Comparison of ENCODE assay signal across 8 cellular contexts in the genomic region with DNA sequence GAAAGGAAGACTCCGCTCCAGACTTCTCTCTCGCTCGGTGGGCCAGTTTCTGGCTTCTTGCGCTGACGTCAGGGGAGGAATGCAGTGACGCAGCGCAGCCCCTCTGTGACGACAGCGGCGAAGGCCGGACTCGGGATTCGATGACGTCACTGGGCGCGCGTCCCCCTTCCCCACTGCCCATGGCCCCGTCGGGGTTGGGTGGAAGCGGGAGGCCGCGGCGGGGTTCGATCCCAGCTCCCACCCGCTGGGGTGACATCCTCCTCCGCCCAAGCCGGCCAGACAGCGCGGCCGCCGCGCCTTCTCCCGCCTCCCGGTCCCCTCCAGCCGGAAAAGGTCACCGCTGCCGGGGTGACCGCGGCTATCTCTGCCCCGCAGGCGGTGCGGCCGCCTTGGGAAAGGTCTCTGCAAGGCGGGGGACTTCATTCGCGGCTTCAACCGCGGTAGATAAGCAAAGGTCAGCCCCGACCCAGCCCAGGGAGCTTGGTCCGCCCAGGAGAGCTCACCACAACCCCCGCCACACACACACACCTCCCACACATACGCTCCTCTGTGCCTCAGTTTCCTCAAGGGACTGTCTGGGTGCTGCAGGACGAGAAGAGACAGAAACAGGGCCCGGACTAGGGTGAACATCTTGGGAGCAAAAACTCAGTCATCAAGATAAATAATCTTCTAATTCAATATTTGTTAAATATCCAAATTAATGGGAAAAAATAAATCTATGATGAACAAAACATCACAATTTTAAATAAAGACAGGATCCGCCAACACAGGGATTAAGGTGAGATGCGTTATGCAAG. TPM values are rescaled to one million over a fixed set of nuclear protein-coding genes. Genes with fewer than 3 reads are reported as not detected.
A peak's percentile ranks its signal among the peaks of the same experiment; 100 is the strongest.
DNase-seq lines count a peak whose midpoint lies in the region; ATAC-seq and TF ChIP-seq lines count a peak whose summit lies in the region.

No MANE protein-coding gene starts in this region.

- H3K36me3 ChIP-seq in IMR-90 (ENCODE audit: control insufficient read depth, insufficient read depth, low read length) (no peaks in the 10 kb centered on the region), spleen (no peaks in the 10 kb centered on the region)

- WGBS in IMR-90 (ENCODE audit: extremely low coverage in 2 of 2, insufficient read length in 1 of 2), 2 experiments = 0% methylated on average over 4 of the region's 56 CpGs; no CpG with 5 or more reads in 1 of the 2 experiments
- WGBS in spleen, 5 donors = 4 to 10% (median 5%) methylated on average over 25 to 56 of the region's 56 CpGs

- H4K91ac ChIP-seq in IMR-90 (ENCODE audit: insufficient read depth, low read depth, low read length) = peak overlapping the region; percentile 78

- intact Hi-C loops in IMR-90 (cut with micrococcal nuclease) = no loop called here
- intact Hi-C loops in spleen (cut with DNase I; ENCODE audit: low total_unique reads) = no loop called here

- DNase-seq in NCI-H2107 (lab: John Stamatoyannopoulos, UW) (peak; percentile 89), NCI-H2107 treated with DMSO at 0.1 percent for 48 hours (lab: John Stamatoyannopoulos, UW; ENCODE audit: unreplicated experiment) (no peak), IMR-90 (no peak), spleen (peak; percentile 96), HPDE6-E6E7 (ENCODE audit: extremely low spot score) (no peak)
- DNase-seq in activated naive CD8-positive, alpha-beta T cell treated with anti-CD3 and anti-CD28 coated beads, Interleukin-2, amount 50 U/mL, for 24 hours = peak; percentile 86

- H3K4ac ChIP-seq in IMR-90 (ENCODE audit: low read depth, low read length) = peak overlapping the region; percentile 90

- POLR2A ChIA-PET in IMR-90 (lab: Charles Lee; ENCODE audit: unreplicated experiment) = interaction anchor here (0.7 kb wide), 1 partner anchor 12 kb away, joined by 4 read pairs; no protein-coding TSS in a partner anchor

- H3K27me3 Mint-ChIP-seq in activated naive CD8-positive, alpha-beta T cell treated with anti-CD3 and anti-CD28 coated beads, Interleukin-2, amount 50 U/mL, for 24 hours = no peaks in the 10 kb centered on the region

- H3K4me3 Mint-ChIP-seq in activated naive CD8-positive, alpha-beta T cell treated with anti-CD3 and anti-CD28 coated beads, Interleukin-2, amount 50 U/mL, for 24 hours = peak overlapping the region; percentile 92

- H2BK20ac ChIP-seq in IMR-90 (ENCODE audit: low read depth, low read length) = peak overlapping the region; percentile 34; the same call in 1 of the 2 replicates

- H3K23ac ChIP-seq in IMR-90 (ENCODE audit: low read depth, low read length) = peak overlapping the region; percentile 83

- peaks cover 0 to 21% of the 10 kb centered on the region in 2 experiments; a peak in 3 of 4 replicates for H3K79me1 ChIP-seq in IMR-90 (ENCODE audit: low read depth in 1 of 2, low read length in 2 of 2)

- 0 out of 2 replicates have a peak overlapping the region, but pooled peaks have one; percentile 54 for H3K56ac ChIP-seq in IMR-90 (ENCODE audit: extremely low read depth, insufficient read depth, low read length)

- peak overlapping the region; percentile 51 for H3K9ac ChIP-seq in IMR-90 (ENCODE audit: low read depth, low read length)

- H3K4me1 Mint-ChIP-seq in activated naive CD8-positive, alpha-beta T cell treated with anti-CD3 and anti-CD28 coated beads, Interleukin-2, amount 50 U/mL, for 24 hours = peaks cover 41% of the 10 kb centered on the region

- H2BK5ac ChIP-seq in IMR-90 (ENCODE audit: low read depth, low read length, poor library complexity, severe bottlenecking) = peak overlapping the region; percentile 81

- H3K9me3 Mint-ChIP-seq in activated naive CD8-positive, alpha-beta T cell treated with anti-CD3 and anti-CD28 coated beads, Interleukin-2, amount 50 U/mL, for 24 hours = no peaks in the 10 kb centered on the region

- ATAC-seq in GM21576 (IDR thresholded peaks at IDR 0.05; ENCODE audit: unreplicated experiment) (peak; percentile 32), IMR-90 (ENCODE audit: low read depth) (peak; percentile 40)
- peak; percentile 17 for ATAC-seq in activated naive CD8-positive, alpha-beta T cell treated with anti-CD3 and anti-CD28 coated beads, Interleukin-2, amount 50 U/mL, for 24 hours

- H3K14ac ChIP-seq in IMR-90 (replicated peaks; ENCODE audit: low read depth, low read length) = peak overlapping the region; percentile 84

- no peak for TF ChIP-seq RAD21 in IMR-90 (IDR thresholded peaks at IDR 0.05; ENCODE audit: low read length)

- H2BK120ac ChIP-seq in IMR-90 (ENCODE audit: low read depth, low read length) = peak overlapping the region; percentile 75

- H2AK9ac ChIP-seq in IMR-90 (replicated peaks; ENCODE audit: low read depth, low read length, poor library complexity) = peak overlapping the region; percentile 95

- H4K20me1 ChIP-seq in IMR-90 (ENCODE audit: insufficient read depth, low read length) = peaks cover 9% of the 10 kb centered on the region

- H2BK15ac ChIP-seq in IMR-90 (ENCODE audit: low read depth, low read length) = peak overlapping the region; percentile 61; the same call in 1 of the 3 replicates

- peaks cover 4% of the 10 kb centered on the region for H3K36me3 Mint-ChIP-seq in activated naive CD8-positive, alpha-beta T cell treated with anti-CD3 and anti-CD28 coated beads, Interleukin-2, amount 50 U/mL, for 24 hours (ENCODE audit: low read depth)

- H3K27ac Mint-ChIP-seq in activated naive CD8-positive, alpha-beta T cell treated with anti-CD3 and anti-CD28 coated beads, Interleukin-2, amount 50 U/mL, for 24 hours = peak overlapping the region; percentile 99

- H3K4me3 ChIP-seq in IMR-90 (ENCODE audit: insufficient read depth, low read depth, low read length) (peak overlapping the region; percentile 54), iPS-11a (ENCODE audit: low read depth, low read length) (peak overlapping the region; percentile 58), spleen (peak overlapping the region; percentile 37 to 98 (median 87))

- in situ Hi-C loops in IMR-90 (cut with MboI; ENCODE audit: low sequenced_read_pairs) = no loop called here

- no peak for TF ChIP-seq CTCF in IMR-90 (conservative IDR thresholded peaks at IDR 0.05; ENCODE audit: low read depth, low read length)
- no peak for TF ChIP-seq CTCF in spleen (IDR thresholded peaks at IDR 0.05 in 8 of 11, conservative IDR thresholded peaks at IDR 0.05 in 3 of 11)

- H3K27me3 ChIP-seq in IMR-90 (ENCODE audit: control insufficient read depth, insufficient read depth, low read length) (no peaks in the 10 kb centered on the region), spleen (replicated peaks in 1 of 7) (no peaks in the 10 kb centered on the region)

- CTCF ChIA-PET in IMR-90 (lab: Yijun Ruan, JAX) = no interaction called here

- peak overlapping the region; percentile 49 for H3K4me2 ChIP-seq in IMR-90 (ENCODE audit: low read depth, low read length)

- TF ChIP-seq POLR2A in IMR-90 (IDR thresholded peaks at IDR 0.05; ENCODE audit: low read depth, low read length) (peak; percentile 73), spleen (IDR thresholded peaks at IDR 0.05) (peak in 1 of 3 donors; percentile 51)

- H3K9me3 ChIP-seq in IMR-90 (ENCODE audit: control insufficient read depth, insufficient read depth, low read length) (no peaks in the 10 kb centered on the region), spleen (no peaks in the 10 kb centered on the region)

- peak overlapping the region; percentile 74 for H3K27ac ChIP-seq in IMR-90 (ENCODE audit: insufficient read depth, low read length)
- peak overlapping the region; percentile 89 to 99 (median 98) for H3K27ac ChIP-seq in spleen

- H3K4me1 ChIP-seq in IMR-90 (ENCODE audit: control insufficient read depth, insufficient read depth, low read length) (peaks cover 4% of the 10 kb centered on the region; the same call in 1 of the 2 replicates), spleen (peaks cover 27 to 43% (median 41%) of the 10 kb centered on the region in 6 donors)

- H2AFZ ChIP-seq in IMR-90 (replicated peaks; ENCODE audit: low read length, poor library complexity) = peak overlapping the region; percentile 98

- H4K5ac ChIP-seq in IMR-90 (ENCODE audit: low read depth, low read length) = peak overlapping the region; percentile 51

- peaks cover 5% of the 10 kb centered on the region; the same call in 1 of the 2 replicates for H3K9me1 ChIP-seq in IMR-90 (ENCODE audit: insufficient read depth, low read length)

- dilution Hi-C loops in IMR-90 (cut with HindIII; ENCODE audit: low sequenced_read_pairs, unreplicated experiment) = no loop called here

- peak overlapping the region; percentile 62 to 97 for H4K8ac ChIP-seq in IMR-90 (ENCODE audit: low read depth in 2 of 2, low read length in 2 of 2)

- H2AK5ac ChIP-seq in IMR-90 (ENCODE audit: low read depth, low read length) = peak overlapping the region; percentile 91

- peak overlapping the region; percentile 54; the same call in 1 of the 2 replicates for H3K18ac ChIP-seq in IMR-90 (ENCODE audit: low read depth, low read length)

- no TSS peak for BruUV-seq in IMR-90 (replicated peaks; lab: Mats Ljungman, UMichigan)

RNA-seq across cellular contexts. Expression of a gene that starts 0.8 kb away (rescaled TPM):
- 0.36 and 0.83 TPM in 2 replicates for total RNA-seq in IMR-90 (2012; rRNA removed)
- 3.1 TPM in 2 replicates for polyA plus RNA-seq in IMR-90 (2012; rRNA removed)
- polyA plus RNA-seq in IMR-90 (2012; cell fraction: cytosol; rRNA removed) = 1.9 and 3.0 TPM in 2 replicates
- polyA plus RNA-seq in IMR-90 (2012; cell fraction: nucleus; rRNA removed; ENCODE audit: low replicate concordance) = 6.2 and 20.2 TPM in 2 replicates
- total RNA-seq in spleen = 10 to 100 TPM in 5 of 7 donors, 1 to 10 TPM in 2; 9.2 to 22.4 (median 17.9) TPM
- polyA plus RNA-seq in spleen = 1 to 10 TPM; 2.2 to 8.0 (median 4.2) TPM

RNA-seq across cellular contexts. Expression of a gene that starts 21.0 kb away (rescaled TPM):
- total RNA-seq in IMR-90 (2012; rRNA removed) (not detected in 2 replicates), spleen (not detected)
- polyA plus RNA-seq in IMR-90 (2012; rRNA removed) (not detected in 2 replicates), spleen (under 1 TPM in 1 of 3 donors, not detected in 2; 0.35 TPM)
- polyA plus RNA-seq in IMR-90 (2012; cell fraction: cytosol; rRNA removed) = not detected in 2 replicates
- not detected in 2 replicates for polyA plus RNA-seq in IMR-90 (2012; cell fraction: nucleus; rRNA removed; ENCODE audit: low replicate concordance)

RNA-seq across cellular contexts. Expression of a gene that starts 24.6 kb away (rescaled TPM):
- total RNA-seq in IMR-90 (2012; rRNA removed) (2.8 and 2.9 TPM in 2 replicates), spleen (10 to 100 TPM; 15.7 to 28.7 (median 20.8) TPM)
- polyA plus RNA-seq in IMR-90 (2012; rRNA removed) (4.7 and 5.1 TPM in 2 replicates), spleen (10 to 100 TPM; 12.8 to 14.4 (median 13.4) TPM)
- 4.8 and 5.1 TPM in 2 replicates for polyA plus RNA-seq in IMR-90 (2012; cell fraction: cytosol; rRNA removed)
- 2.6 and 3.3 TPM in 2 replicates for polyA plus RNA-seq in IMR-90 (2012; cell fraction: nucleus; rRNA removed; ENCODE audit: low replicate concordance)

RNA-seq across cellular contexts. Expression of a gene that starts 54.7 kb away (rescaled TPM):
- total RNA-seq in IMR-90 (2012; rRNA removed) (6.8 and 7.5 TPM in 2 replicates), spleen (10 to 100 TPM; 27.7 to 58.6 (median 43.2) TPM)
- polyA plus RNA-seq in IMR-90 (2012; rRNA removed) (31.0 and 31.9 TPM in 2 replicates), spleen (10 to 100 TPM; 44.7 to 84.9 (median 79.0) TPM)
- 12.6 and 27.6 TPM in 2 replicates for polyA plus RNA-seq in IMR-90 (2012; cell fraction: cytosol; rRNA removed)
- 116 and 298 TPM in 2 replicates for polyA plus RNA-seq in IMR-90 (2012; cell fraction: nucleus; rRNA removed; ENCODE audit: low replicate concordance)

RNA-seq across cellular contexts. Expression of a gene that starts 54.9 kb away (rescaled TPM):
- total RNA-seq in IMR-90 (2012; rRNA removed) (under 0.01 and 0.18 TPM in 2 replicates), spleen (not detected)
- polyA plus RNA-seq in IMR-90 (2012; rRNA removed) (0.52 and 0.84 TPM in 2 replicates), spleen (under 1 TPM; 0.02 to 0.32 (median 0.05) TPM)
- polyA plus RNA-seq in IMR-90 (2012; cell fraction: cytosol; rRNA removed) = 0.58 and 0.62 TPM in 2 replicates
- polyA plus RNA-seq in IMR-90 (2012; cell fraction: nucleus; rRNA removed; ENCODE audit: low replicate concordance) = 0.16 and 0.48 TPM in 2 replicates

Comparison
In these comparisons a context has a peak if more than half of its experiments do, and no peak if none do; other contexts are left out.
1. DNase-seq: peak in NCI-H2107 (single experiment), activated naive CD8-positive, alpha-beta T cell treated with anti-CD3 and anti-CD28 coated beads, Interleukin-2, amount 50 U/mL, for 24 hours (single experiment) and spleen (single experiment); none in NCI-H2107 treated with DMSO at 0.1 percent for 48 hours (single experiment), IMR-90 (single experiment) and HPDE6-E6E7 (single experiment).
2. Peak in every context shown above with its lines, with median percentiles within 50 percentile points of each other: ATAC-seq and H3K4me3 ChIP-seq.